11 cellular contexts compared by ENCODE assay signal in genomic region chr14:63134801-63135200, GRCh38.
DNase-seq lines count a peak whose midpoint lies in the region; ATAC-seq, FAIRE-seq and TF ChIP-seq lines count a peak whose summit lies in the region.
"Had no signal": no experiment of that assay in that cellular context is flagged by ENCODE, and none has a peak within 500 bp of the region (broad histone marks: within the 10 kb centered on the region; RNA-seq: fewer than 3 reads in every experiment).

No MANE protein-coding gene starts in this region.

- no peaks in the 10 kb centered on the region for H4K20me1 ChIP-seq in astrocyte (ENCODE audit: insufficient read depth, low read length)

- H3K23ac ChIP-seq in mesendoderm (ENCODE audit: low read length): no peak overlapping the region

- no peak overlapping the region for H3K18ac ChIP-seq in mesendoderm (ENCODE audit: low read length)

- H4K8ac ChIP-seq in mesendoderm (ENCODE audit: low read depth, low read length): no peak overlapping the region

- H3K4me3 Mint-ChIP-seq in astrocyte (ENCODE audit: unreplicated experiment): no peak overlapping the region
- H3K4me3 Mint-ChIP-seq in activated T-cell treated with anti-CD3 and anti-CD28 coated beads, Interleukin-2, amount 50 U/mL, for 4 hours: no peak overlapping the region

- H3K27me3 Mint-ChIP-seq in astrocyte (ENCODE audit: low read depth, unreplicated experiment): no peaks in the 10 kb centered on the region
- H3K27me3 Mint-ChIP-seq in activated T-cell treated with anti-CD3 and anti-CD28 coated beads, Interleukin-2, amount 50 U/mL, for 4 hours (ENCODE audit: low read depth): no peaks in the 10 kb centered on the region

- no peak overlapping the region for H2AK5ac ChIP-seq in mesendoderm (ENCODE audit: low read length)

- H3K27ac ChIP-seq in astrocyte (ENCODE audit: low read depth, low read length) (no peak overlapping the region), mesendoderm (ENCODE audit: low read depth, low read length) (no peak overlapping the region)
- H3K27ac ChIP-seq: left lung had no signal

- no peak overlapping the region for H3K56ac ChIP-seq in mesendoderm (ENCODE audit: low read length)

- H2AFZ ChIP-seq in astrocyte (ENCODE audit: low read depth, low read length): no peak overlapping the region

- H3K9me3 ChIP-seq in astrocyte (ENCODE audit: insufficient read depth, low read depth, low read length): no peaks in the 10 kb centered on the region
- H3K9me3 ChIP-seq: left lung had no signal

- no peak overlapping the region for H2BK15ac ChIP-seq in mesendoderm (replicated peaks; ENCODE audit: low read depth)

- no peaks in the 10 kb centered on the region for H3K36me3 ChIP-seq in astrocyte (ENCODE audit: insufficient read depth, low read length)
- no peaks in the 10 kb centered on the region for H3K36me3 ChIP-seq in mesendoderm (ENCODE audit: control insufficient read depth, insufficient read depth, low read length)
- H3K36me3 ChIP-seq: left lung had no signal

- DNase-seq in ELR (ENCODE audit: low read depth) (peak; percentile 15), NCI-H146 treated with DMSO at 0.1 percent for 48 hours (lab: John Stamatoyannopoulos, UW; ENCODE audit: unreplicated experiment) (peak; percentile 11), astrocyte (ENCODE audit: low read depth) (peak; percentile 24), mesendoderm (peak; percentile 52), NOMO-1 treated with dmso at 0.1 percent for 144 hours (lab: John Stamatoyannopoulos, UW; ENCODE audit: unreplicated experiment) (no peak)
- DNase-seq in activated T-cell treated with anti-CD3 and anti-CD28 coated beads, Interleukin-2, amount 50 U/mL, for 4 hours: no peak
- DNase-seq: cerebellar nuclear complex, left lung, NCI-H187 treated with DMSO at 0.1 percent for 48 hours had no signal

- ATAC-seq in activated T-cell treated with anti-CD3 and anti-CD28 coated beads, Interleukin-2, amount 50 U/mL, for 4 hours: no peak
- ATAC-seq in GM21723 (IDR thresholded peaks at IDR 0.05; ENCODE audit: unreplicated experiment): no peak
- ATAC-seq in GM18505 (IDR thresholded peaks at IDR 0.05; ENCODE audit: unreplicated experiment): no peak
- ATAC-seq: left lung had no signal

- TF ChIP-seq POLR2A in GM18505 (IDR thresholded peaks at IDR 0.05; ENCODE audit: borderline replicate concordance, extremely low read depth, insufficient read depth, insufficient read length): no peak

- peak; percentile 42 for TF ChIP-seq CTCF in astrocyte (IDR thresholded peaks at IDR 0.05; ENCODE audit: insufficient read depth, low read depth, low read length)

- H3K79me2 ChIP-seq in astrocyte (ENCODE audit: insufficient read depth, low read length): no peaks in the 10 kb centered on the region
- no peaks in the 10 kb centered on the region for H3K79me2 ChIP-seq in mesendoderm (ENCODE audit: control insufficient read depth, insufficient read depth, low read length)

- H3K9ac ChIP-seq in astrocyte (ENCODE audit: low read length): no peak overlapping the region
- no peak overlapping the region for H3K9ac ChIP-seq in mesendoderm (ENCODE audit: low read length)

- H3K4me1 ChIP-seq in astrocyte (ENCODE audit: insufficient read depth, low read length) (no peaks in the 10 kb centered on the region), mesendoderm (ENCODE audit: control insufficient read depth, low read depth, low read length) (no peaks in the 10 kb centered on the region)
- H3K4me1 ChIP-seq: left lung had no signal

- H2BK5ac ChIP-seq in mesendoderm (ENCODE audit: low read length): no peak overlapping the region

- no peaks in the 10 kb centered on the region for H3K9me3 Mint-ChIP-seq in astrocyte (ENCODE audit: unreplicated experiment)
- H3K9me3 Mint-ChIP-seq in activated T-cell treated with anti-CD3 and anti-CD28 coated beads, Interleukin-2, amount 50 U/mL, for 4 hours: no peaks in the 10 kb centered on the region

- H3K79me1 ChIP-seq in mesendoderm (ENCODE audit: low read length): no peaks in the 10 kb centered on the region

- no peak overlapping the region for H4K5ac ChIP-seq in mesendoderm (ENCODE audit: low read length)

- no peak overlapping the region for H3K27ac Mint-ChIP-seq in astrocyte (ENCODE audit: unreplicated experiment)

- no CpG with 5 or more reads among the region's 2 CpGs for WGBS in mesendoderm (ENCODE audit: extremely low coverage, insufficient coverage, low lambda C conversion rate)

- H3K4me2 ChIP-seq in astrocyte (ENCODE audit: low read length): no peak overlapping the region
- H3K4me2 ChIP-seq in mesendoderm (ENCODE audit: low read length): no peak overlapping the region

- no peak overlapping the region for H3K4ac ChIP-seq in mesendoderm (ENCODE audit: low read depth, low read length)

- no peaks in the 10 kb centered on the region for H3K36me3 Mint-ChIP-seq in astrocyte (ENCODE audit: low read depth, unreplicated experiment)
- no peaks in the 10 kb centered on the region for H3K36me3 Mint-ChIP-seq in activated T-cell treated with anti-CD3 and anti-CD28 coated beads, Interleukin-2, amount 50 U/mL, for 4 hours (ENCODE audit: insufficient read depth)

- H3K4me3 ChIP-seq in astrocyte (ENCODE audit: insufficient read depth, low read depth, low read length) (no peak overlapping the region), mesendoderm (ENCODE audit: low read length) (no peak overlapping the region)
- H3K4me3 ChIP-seq: left lung had no signal

- no peaks in the 10 kb centered on the region for H3K27me3 ChIP-seq in astrocyte (ENCODE audit: insufficient read depth, low read length)
- no peaks in the 10 kb centered on the region for H3K27me3 ChIP-seq in mesendoderm (ENCODE audit: insufficient read depth, low read length, poor library complexity)
- H3K27me3 ChIP-seq: left lung had no signal

- H2BK120ac ChIP-seq in mesendoderm (ENCODE audit: low read depth, low read length): no peak overlapping the region

- no peak for FAIRE-seq in astrocyte (lab: Jason Lieb, UNC)

- H3K4me1 Mint-ChIP-seq in astrocyte (ENCODE audit: low read depth, unreplicated experiment): no peaks in the 10 kb centered on the region
- H3K4me1 Mint-ChIP-seq in activated T-cell treated with anti-CD3 and anti-CD28 coated beads, Interleukin-2, amount 50 U/mL, for 4 hours (ENCODE audit: low read depth): no peaks in the 10 kb centered on the region

Comparison
In these comparisons a context has a peak if more than half of its experiments do, and no peak if none do; other contexts are left out.
1. DNase-seq: peak in ELR (single experiment), NCI-H146 treated with DMSO at 0.1 percent for 48 hours (single experiment), astrocyte (single experiment) and mesendoderm (single experiment); none in activated T-cell treated with anti-CD3 and anti-CD28 coated beads, Interleukin-2, amount 50 U/mL, for 4 hours (single experiment) and NOMO-1 treated with dmso at 0.1 percent for 144 hours (single experiment).